In the genomic region with DNA sequence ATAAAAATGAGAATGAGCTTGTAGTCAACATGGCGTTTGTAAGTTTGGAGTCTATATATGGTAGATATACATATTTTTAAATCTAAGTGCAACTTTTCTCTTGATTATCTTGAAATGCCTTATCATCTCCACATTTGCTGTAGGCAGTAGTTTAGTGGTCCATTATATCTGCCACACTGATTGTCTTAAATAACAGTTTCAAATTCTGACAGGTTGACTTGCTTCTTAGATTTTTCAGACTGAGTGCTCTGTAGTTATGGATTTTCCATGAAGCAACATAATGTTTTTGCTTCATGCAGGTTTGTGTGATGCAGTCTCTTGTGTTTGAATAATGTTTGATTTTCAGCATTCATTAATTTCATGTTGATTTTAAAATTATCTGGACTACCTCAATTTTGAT, we compare ENCODE assay signal across 9 cellular contexts.
"Had no signal": no experiment of that assay in that cellular context is flagged by ENCODE, and none has a peak within 500 bp of the region (broad histone marks: within the 10 kb centered on the region; RNA-seq: fewer than 3 reads in every experiment).

No MANE protein-coding gene starts in this region.

- H3K4me3 Mint-ChIP-seq: IgD-negative memory B cell had no signal

- DNase-seq: IMR-90, KBM-7, KG1 had no signal

- H3K4me2 ChIP-seq: KMS-11 had no signal

- FAIRE-seq: HepG2, HTR-8/SVneo, K562 had no signal

- H3K4me3 ChIP-seq: K562 had no signal

- H3K4me1 Mint-ChIP-seq: IgD-negative memory B cell had no signal

- H3K27ac ChIP-seq: HL-60, KMS-11 had no signal

- H3K9ac ChIP-seq: KMS-11 had no signal

- H3K36me3 Mint-ChIP-seq: IgD-negative memory B cell had no signal
